Comparison of ENCODE assay signal across 8 cellular contexts in the genomic region with DNA sequence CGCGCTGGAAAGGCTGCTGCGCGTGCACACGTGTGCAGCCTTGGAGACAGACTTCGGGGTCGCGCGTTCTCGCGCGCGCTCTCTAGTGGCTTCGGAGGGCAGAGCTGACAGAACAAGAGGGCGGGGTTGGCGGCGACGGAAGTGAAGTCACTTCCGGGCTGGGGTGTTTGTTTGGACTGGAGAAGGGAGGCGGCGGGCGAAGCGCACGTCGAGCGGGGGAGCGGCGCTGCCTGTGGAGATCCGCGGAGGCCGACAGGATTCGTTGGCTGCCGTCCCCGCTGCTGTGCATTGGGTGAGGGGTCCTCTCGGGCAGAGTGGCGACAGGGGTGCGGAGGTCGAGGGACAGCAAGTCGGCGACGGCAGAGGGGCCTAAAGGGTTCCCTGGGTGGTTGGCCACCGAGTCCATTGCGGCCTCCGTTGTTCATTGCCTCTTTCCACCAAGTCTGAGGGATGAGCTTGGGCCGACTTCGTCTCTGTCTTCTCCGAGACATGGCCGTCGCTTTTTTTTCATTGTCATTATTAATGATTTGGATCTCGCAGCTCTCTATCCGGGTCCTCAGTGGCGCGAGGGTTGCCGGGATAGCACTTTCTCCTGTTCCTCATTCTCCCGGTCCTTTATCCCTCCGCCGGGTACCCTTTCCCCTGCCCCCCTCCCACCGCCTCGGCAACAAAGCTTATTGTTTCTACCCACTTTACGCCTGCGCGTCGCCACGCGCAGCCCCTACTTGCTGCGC. TPM values are rescaled to one million over a fixed set of nuclear protein-coding genes. Genes with fewer than 3 reads are reported as not detected.
DNase-seq lines count a peak whose midpoint lies in the region; ATAC-seq, FAIRE-seq and TF ChIP-seq lines count a peak whose summit lies in the region.

A gene with protein sequence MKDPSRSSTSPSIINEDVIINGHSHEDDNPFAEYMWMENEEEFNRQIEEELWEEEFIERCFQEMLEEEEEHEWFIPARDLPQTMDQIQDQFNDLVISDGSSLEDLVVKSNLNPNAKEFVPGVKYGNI (plus strand): TSS at position 166 of the 734 bp plus-strand sequence. CDS start 21,931 bp downstream, outside the sequence.

- peak; percentile 81 for DNase-seq in NCI-H2107 treated with DMSO at 0.1 percent for 48 hours (lab: John Stamatoyannopoulos, UW; ENCODE audit: unreplicated experiment)
- DNase-seq in body of pancreas: peak; percentile 96 to 98 (median 98)
- DNase-seq in iPS DF 4.7 (ENCODE audit: extremely low read depth, low spot score): peak; percentile 95
- peak; percentile 94 to 96 for DNase-seq in gastrocnemius medialis

- H3K36me3 ChIP-seq in body of pancreas (replicated peaks in 1 of 2; ENCODE audit: insufficient read depth in 1 of 2, low read depth in 2 of 2): no peaks in the 10 kb centered on the region
- H3K36me3 ChIP-seq in gastrocnemius medialis: no peaks in the 10 kb centered on the region

- H3K4me1 ChIP-seq in body of pancreas (peaks cover 24% of the 10 kb centered on the region), gastrocnemius medialis (peaks cover 21 to 36% of the 10 kb centered on the region in 2 donors)

- WGBS in body of pancreas, 2 donors: 0 to 1% methylated on average over 38 to 66 of the region's 66 CpGs

- ATAC-seq in GM18520 (IDR thresholded peaks at IDR 0.05; ENCODE audit: unreplicated experiment) (peak; percentile 93), HG03064 (IDR thresholded peaks at IDR 0.05; ENCODE audit: low read depth, unreplicated experiment) (peak; percentile 89), body of pancreas (peak; percentile 99), gastrocnemius medialis (peak; percentile 92 to 95)

- in situ Hi-C loops in gastrocnemius medialis (cut with MboI; ENCODE audit: low sequenced_read_pairs in 4 of 4): loop anchor here in 1 of 4 donors (10.0 kb wide), 1 partner anchor 47 kb away; the partner anchor contains the start of gene MATR3

- TF ChIP-seq POLR2A in body of pancreas (IDR thresholded peaks at IDR 0.05) (peak; percentile 82 to 97 (median 96)), gastrocnemius medialis (IDR thresholded peaks at IDR 0.05) (peak; percentile 92 to 96)

- TF ChIP-seq CTCF in body of pancreas (IDR thresholded peaks at IDR 0.05): peak; percentile 71 to 91 (median 88)
- TF ChIP-seq CTCF in gastrocnemius medialis (IDR thresholded peaks at IDR 0.05 in 4 of 5, conservative IDR thresholded peaks at IDR 0.05 in 1 of 5): peak; percentile 57 to 86 (median 80)

- intact Hi-C loops in body of pancreas (cut with DNase I): no loop called here
- intact Hi-C loops in gastrocnemius medialis (cut with DNase I; ENCODE audit: low total_unique reads): loop anchor here (1.0 to 2.0 kb wide), 3 partner anchors 31 to 53 kb away; partner anchors contain the start of gene PROB1

- H3K27ac ChIP-seq in body of pancreas (peak within 1 kb of the TSS; percentile 88 to 99 (median 96)), gastrocnemius medialis (peak within 1 kb of the TSS; percentile 96 to 100 (median 98))

- no peaks in the 10 kb centered on the region for H3K27me3 ChIP-seq in body of pancreas
- no peaks in the 10 kb centered on the region for H3K27me3 ChIP-seq in gastrocnemius medialis

- H3K4me3 ChIP-seq in body of pancreas: peak within 1 kb of the TSS; percentile 41 to 69
- H3K4me3 ChIP-seq in gastrocnemius medialis: peak within 1 kb of the TSS; percentile 89 to 98 (median 92)

- H3K9me3 ChIP-seq in body of pancreas (no peaks in the 10 kb centered on the region), gastrocnemius medialis (no peaks in the 10 kb centered on the region)

- peak; percentile 92 for FAIRE-seq in A204.1 (lab: Jason Lieb, UNC)
- FAIRE-seq in TTC549 (lab: Jason Lieb, UNC): peak; percentile 59

RNA-seq across cellular contexts. Expression of the gene that starts here (rescaled TPM):
- 10 to 100 TPM; 29.0 to 54.2 TPM for total RNA-seq in body of pancreas
- total RNA-seq in gastrocnemius medialis: 100 to 1,000 TPM; 111 to 148 (median 126) TPM

Comparison
In these comparisons a context has a peak if more than half of its experiments do, and no peak if none do; other contexts are left out.
1. Peak in every context shown above with its lines: DNase-seq, ATAC-seq, H3K4me3 ChIP-seq and H3K27ac ChIP-seq.